Comparison of ENCODE assay signal across 6 cellular contexts in the genomic region with DNA sequence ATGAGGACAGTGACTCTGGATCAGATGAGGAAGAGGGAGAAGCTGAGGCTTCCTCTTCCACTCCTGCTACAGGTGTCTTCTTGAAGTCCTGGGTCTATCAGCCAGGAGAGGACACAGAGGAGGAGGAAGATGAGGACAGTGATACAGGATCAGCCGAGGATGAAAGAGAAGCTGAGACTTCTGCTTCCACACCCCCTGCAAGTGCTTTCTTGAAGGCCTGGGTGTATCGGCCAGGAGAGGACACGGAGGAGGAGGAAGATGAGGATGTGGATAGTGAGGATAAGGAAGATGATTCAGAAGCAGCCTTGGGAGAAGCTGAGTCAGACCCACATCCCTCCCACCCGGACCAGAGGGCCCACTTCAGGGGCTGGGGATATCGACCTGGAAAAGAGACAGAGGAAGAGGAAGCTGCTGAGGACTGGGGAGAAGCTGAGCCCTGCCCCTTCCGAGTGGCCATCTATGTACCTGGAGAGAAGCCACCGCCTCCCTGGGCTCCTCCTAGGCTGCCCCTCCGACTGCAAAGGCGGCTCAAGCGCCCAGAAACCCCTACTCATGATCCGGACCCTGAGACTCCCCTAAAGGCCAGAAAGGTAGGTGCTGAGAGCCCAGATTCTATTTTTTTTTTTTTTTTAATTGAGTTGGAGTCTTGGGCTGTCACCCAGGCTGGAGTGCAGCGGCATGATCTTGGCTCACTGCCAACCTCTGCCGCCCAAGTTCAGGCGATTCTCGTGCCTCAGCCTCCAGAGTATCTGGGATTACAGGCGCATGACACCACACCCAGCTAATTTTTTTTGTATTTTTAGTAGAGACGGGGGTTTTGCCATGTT. TPM values are rescaled to one million over a fixed set of nuclear protein-coding genes. Genes with fewer than 3 reads are reported as not detected.
DNase-seq lines count a peak whose midpoint lies in the region; ATAC-seq and TF ChIP-seq lines count a peak whose summit lies in the region.

No MANE protein-coding gene starts in this region.

- H3K27me3 ChIP-seq in layer of hippocampus (ENCODE audit: control insufficient read depth, insufficient read depth, low read length), result no peaks in the 10 kb centered on the region

- no peaks in the 10 kb centered on the region for H3K9me3 Mint-ChIP-seq in activated CD8-positive, alpha-beta T cell treated with anti-CD3 and anti-CD28 coated beads for 36 hours

- H3K27ac Mint-ChIP-seq in activated CD8-positive, alpha-beta T cell treated with anti-CD3 and anti-CD28 coated beads for 36 hours, result peak overlapping the region; percentile 100

- peaks cover 42% of the 10 kb centered on the region for H3K4me1 Mint-ChIP-seq in activated CD8-positive, alpha-beta T cell treated with anti-CD3 and anti-CD28 coated beads for 36 hours (ENCODE audit: low read depth)

- TF ChIP-seq CTCF in activated CD8-positive, alpha-beta T cell treated with anti-CD3 and anti-CD28 coated beads for 36 hours (IDR thresholded peaks at IDR 0.05), result no peak

- H3K27me3 Mint-ChIP-seq in activated CD8-positive, alpha-beta T cell treated with anti-CD3 and anti-CD28 coated beads for 36 hours, result no peaks in the 10 kb centered on the region

- intact Hi-C loops in activated CD8-positive, alpha-beta T cell treated with anti-CD3 and anti-CD28 coated beads for 36 hours (cut with micrococcal nuclease), result loop anchor here (10.0 kb wide), 2 partner anchors 90 to 240 kb away; partner anchors contain the start of genes DBP and FTL

- DNase-seq in activated CD4-positive, CD25-positive, alpha-beta regulatory T cell treated with anti-CD3 and anti-CD28 coated beads, Interleukin-2, amount 50 U/mL, for 72 hours, result peak; percentile 37
- no peak for DNase-seq in activated CD4-positive, CD25-positive, alpha-beta regulatory T cell (lab: John Stamatoyannopoulos, UW)
- peak; percentile 19 for DNase-seq in activated CD8-positive, alpha-beta T cell treated with anti-CD3 and anti-CD28 coated beads for 36 hours
- DNase-seq in NCI-H187 treated with DMSO at 0.1 percent for 48 hours (lab: John Stamatoyannopoulos, UW), result no peak
- no peak for DNase-seq in inferior parietal cortex (ENCODE audit: extremely low spot score)

- ATAC-seq in activated CD8-positive, alpha-beta T cell treated with anti-CD3 and anti-CD28 coated beads for 36 hours, result no peak

- CTCF ChIA-PET in activated CD8-positive, alpha-beta T cell treated with anti-CD3 and anti-CD28 coated beads for 36 hours (lab: Charles Lee), result interaction anchor here (0.6 to 4.3 kb wide), 6 partner anchors 25 to 159 kb away, joined by 3 to 18 read pairs (median 4); partner anchors contain the start of genes GYS1 and RUVBL2

- POLR2A ChIA-PET in activated CD8-positive, alpha-beta T cell treated with anti-CD3 and anti-CD28 coated beads for 36 hours (lab: Charles Lee), result interaction anchor here (0.6 to 5.1 kb wide), 15 partner anchors 19 to 255 kb away, joined by 3 to 53 read pairs (median 4); partner anchors contain the start of genes FTL, NUCB1, RPL18 and RUVBL2

- peak overlapping the region; percentile 99 for H3K27ac ChIP-seq in layer of hippocampus (ENCODE audit: low read depth, low read length)

- H3K36me3 Mint-ChIP-seq in activated CD8-positive, alpha-beta T cell treated with anti-CD3 and anti-CD28 coated beads for 36 hours (ENCODE audit: low read depth), result peaks cover 56% of the 10 kb centered on the region

- peak overlapping the region; percentile 99 for H3K4me3 Mint-ChIP-seq in activated CD8-positive, alpha-beta T cell treated with anti-CD3 and anti-CD28 coated beads for 36 hours

RNA-seq across cellular contexts. Expression of gene PPP1R15A, which starts 2.3 kb away (rescaled TPM):
- total RNA-seq in activated CD8-positive, alpha-beta T cell treated with anti-CD3 and anti-CD28 coated beads for 36 hours, result 10 to 100 TPM; 77.8 to 81.2 TPM

RNA-seq across cellular contexts. Expression of gene PLEKHA4, which starts 6.1 kb away (rescaled TPM):
- 1 to 10 TPM; 9.4 to 9.7 TPM for total RNA-seq in activated CD8-positive, alpha-beta T cell treated with anti-CD3 and anti-CD28 coated beads for 36 hours

RNA-seq across cellular contexts. Expression of gene TULP2, which starts 24.0 kb away (rescaled TPM):
- under 1 TPM; 0.68 to 0.85 TPM for total RNA-seq in activated CD8-positive, alpha-beta T cell treated with anti-CD3 and anti-CD28 coated beads for 36 hours

RNA-seq across cellular contexts. Expression of gene NUCB1, which starts 25.6 kb away (rescaled TPM):
- total RNA-seq in activated CD8-positive, alpha-beta T cell treated with anti-CD3 and anti-CD28 coated beads for 36 hours, result 100 to 1,000 TPM; 102 to 114 TPM

RNA-seq across cellular contexts. Expression of gene HSD17B14, which starts 38.2 kb away (rescaled TPM):
- total RNA-seq in activated CD8-positive, alpha-beta T cell treated with anti-CD3 and anti-CD28 coated beads for 36 hours, result under 1 TPM; 0.47 to 0.56 TPM

Comparison
In these comparisons a context has a peak if more than half of its experiments do, and no peak if none do; other contexts are left out.
1. DNase-seq: peak in activated CD4-positive, CD25-positive, alpha-beta regulatory T cell treated with anti-CD3 and anti-CD28 coated beads, Interleukin-2, amount 50 U/mL, for 72 hours (single experiment) and activated CD8-positive, alpha-beta T cell treated with anti-CD3 and anti-CD28 coated beads for 36 hours (single experiment); none in activated CD4-positive, CD25-positive, alpha-beta regulatory T cell (0 of 4), NCI-H187 treated with DMSO at 0.1 percent for 48 hours (single experiment) and inferior parietal cortex (single experiment).